In the genomic region with DNA sequence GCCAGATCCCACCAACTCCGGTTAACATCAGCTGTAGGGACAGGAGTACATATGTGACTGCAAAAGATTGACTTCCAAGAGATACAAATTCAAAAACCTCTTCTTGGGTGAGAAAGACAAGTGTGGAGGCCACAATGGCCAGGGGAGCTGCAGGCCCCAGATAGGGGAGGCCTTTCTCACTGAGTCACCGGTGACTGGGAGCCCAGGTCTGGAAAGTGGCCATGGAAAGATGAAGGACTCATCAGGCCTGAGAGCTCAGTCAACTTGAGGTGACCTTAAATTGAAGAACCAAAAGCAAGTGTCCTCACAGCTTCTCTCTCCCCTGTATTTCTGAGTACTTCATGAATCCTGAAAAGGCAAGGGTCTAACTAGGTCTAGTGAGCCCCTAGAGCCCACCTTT, we compare ENCODE assay signal across 26 cellular contexts.
DNase-seq lines count a peak whose midpoint lies in the region; ATAC-seq and TF ChIP-seq lines count a peak whose summit lies in the region.
"Had no signal": no experiment of that assay in that cellular context is flagged by ENCODE, and none has a peak within 500 bp of the region (broad histone marks: within the 10 kb centered on the region; RNA-seq: fewer than 3 reads in every experiment).

No MANE protein-coding gene starts in this region.

- H2AFZ ChIP-seq in PC-3 (ENCODE audit: low read length), result no peak overlapping the region
- H2AFZ ChIP-seq: hepatocyte had no signal

- H3K27ac Mint-ChIP-seq in Caco-2 (ENCODE audit: unreplicated experiment), result no peak overlapping the region
- H3K27ac Mint-ChIP-seq: activated naive CD8-positive, alpha-beta T cell treated with anti-CD3 and anti-CD28 coated beads, Interleukin-2, amount 50 U/mL, for 24 hours; B cell; T-helper 2 cell treated with Interferon-gamma antibody and Interleukin-4, amounts not matched to agents 5 μg/mL and 100 μg/mL, for 36 hours; WTC11 had no signal

- H3K79me2 ChIP-seq in PC-3 (ENCODE audit: low read length), result no peaks in the 10 kb centered on the region
- H3K79me2 ChIP-seq: hepatocyte had no signal

- TF ChIP-seq CTCF in PC-3 (conservative IDR thresholded peaks at IDR 0.05; ENCODE audit: low read depth, low read length) (no peak), choroid plexus epithelial cell (conservative IDR thresholded peaks at IDR 0.05; ENCODE audit: low read depth, low read length) (no peak), Caco-2 (IDR thresholded peaks at IDR 0.05; ENCODE audit: insufficient read depth in 1 of 2, low read depth in 1 of 2, low read length in 1 of 2, severe bottlenecking in 1 of 2, unreplicated experiment in 1 of 2) (no peak)

- no peak overlapping the region for H3K27ac ChIP-seq in PC-3 (ENCODE audit: low read length)
- H3K27ac ChIP-seq: cardiac muscle cell, hepatocyte, Peyer's patch, thoracic aorta had no signal

- H3K9me3 ChIP-seq in PC-3 (ENCODE audit: low read length) (no peaks in the 10 kb centered on the region), Caco-2 (no peaks in the 10 kb centered on the region)
- H3K9me3 ChIP-seq: Peyer's patch, SK-N-SH, thoracic aorta had no signal

- H3K4me1 Mint-ChIP-seq in Caco-2 (ENCODE audit: low read depth, unreplicated experiment), result peaks cover 12% of the 10 kb centered on the region
- H3K4me1 Mint-ChIP-seq: WTC11 had no signal

- H3K4me2 ChIP-seq in PC-3 (ENCODE audit: low read length), result no peak overlapping the region
- H3K4me2 ChIP-seq: hepatocyte, SK-N-SH had no signal

- H3F3A ChIP-seq in PC-3 (ENCODE audit: low read length, unreplicated experiment), result no peaks in the 10 kb centered on the region

- no peaks in the 10 kb centered on the region for H3K9me3 Mint-ChIP-seq in Caco-2 (ENCODE audit: unreplicated experiment)
- H3K9me3 Mint-ChIP-seq: activated naive CD8-positive, alpha-beta T cell treated with anti-CD3 and anti-CD28 coated beads, Interleukin-2, amount 50 U/mL, for 24 hours; T-helper 2 cell treated with Interferon-gamma antibody and Interleukin-4, amounts not matched to agents 5 μg/mL and 100 μg/mL, for 36 hours; WTC11 had no signal

- H3K9me2 ChIP-seq in PC-3 (replicated peaks; ENCODE audit: low read length), result no peaks in the 10 kb centered on the region
- H3K9me2 ChIP-seq: SK-N-SH had no signal

- no peak overlapping the region for H3K4me3 Mint-ChIP-seq in Caco-2 (ENCODE audit: unreplicated experiment)
- H3K4me3 Mint-ChIP-seq: activated naive CD8-positive, alpha-beta T cell treated with anti-CD3 and anti-CD28 coated beads, Interleukin-2, amount 50 U/mL, for 24 hours; B cell; immature natural killer cell; T-helper 2 cell treated with Interferon-gamma antibody and Interleukin-4, amounts not matched to agents 5 μg/mL and 100 μg/mL, for 36 hours; WTC11 had no signal

- peak; percentile 24; the same call in 1 of the 2 replicates for ATAC-seq in PC-3
- no peak for ATAC-seq in esophagus mucosa
- ATAC-seq: activated naive CD8-positive, alpha-beta T cell treated with anti-CD3 and anti-CD28 coated beads, Interleukin-2, amount 50 U/mL, for 24 hours; left ventricle myocardium superior had no signal

- no peaks in the 10 kb centered on the region for H3K36me3 ChIP-seq in PC-3 (ENCODE audit: low read depth, low read length)
- no peaks in the 10 kb centered on the region for H3K36me3 ChIP-seq in Caco-2 (ENCODE audit: control insufficient read depth, insufficient read depth, low read length)
- H3K36me3 ChIP-seq: cardiac muscle cell, Peyer's patch, thoracic aorta had no signal

- CTCF ChIA-PET in PC-3 (lab: Charles Lee), result no interaction called here
- CTCF ChIA-PET in Caco-2 (lab: Charles Lee), result interaction anchor here (1.4 kb wide), 1 partner anchor 53 kb away, joined by 4 read pairs; no protein-coding TSS in a partner anchor

- POLR2A ChIA-PET in PC-3 (lab: Charles Lee; ENCODE audit: unreplicated experiment), result no interaction called here
- POLR2A ChIA-PET in Caco-2 (lab: Charles Lee), result no interaction called here

- H3K36me3 Mint-ChIP-seq in Caco-2 (ENCODE audit: insufficient read depth, unreplicated experiment), result no peaks in the 10 kb centered on the region
- H3K36me3 Mint-ChIP-seq: WTC11 had no signal

- DNase-seq in GM03348 (ENCODE audit: low spot score), result peak; percentile 64
- DNase-seq in PC-3, result peak; percentile 50
- DNase-seq in choroid plexus epithelial cell (ENCODE audit: low read depth), result peak; percentile 13
- peak; percentile 70 for DNase-seq in stromal cell of bone marrow (ENCODE audit: low read depth)
- no peak for DNase-seq in mucosa of gallbladder (ENCODE audit: low spot score)
- no peak for DNase-seq in Caco-2
- DNase-seq: activated CD4-positive, alpha-beta T cell treated with anti-CD3 and anti-CD28 coated beads, Interleukin-2, amount 50 U/mL, for 4 hours; activated effector memory CD4-positive, alpha-beta T cell treated with anti-CD3 and anti-CD28 coated beads, Interleukin-2, amount 50 U/mL, for 16 hours; activated naive CD8-positive, alpha-beta T cell treated with anti-CD3 and anti-CD28 coated beads, Interleukin-2, amount 50 U/mL, for 24 hours; COR-L47; foreskin melanocyte; immature natural killer cell; left ventricle myocardium superior; MM.1S; NCI-H1417 treated with DMSO at 0.1 percent for 48 hours; NCI-H510A treated with DMSO at 0.1 percent for 48 hours; Peyer's patch; SK-N-SH had no signal

- H3K27me3 ChIP-seq in PC-3 (ENCODE audit: low read length) (no peaks in the 10 kb centered on the region), Caco-2 (replicated peaks; ENCODE audit: control insufficient read depth, insufficient read depth, low read length) (no peaks in the 10 kb centered on the region)
- H3K27me3 ChIP-seq: cardiac muscle cell, dorsolateral prefrontal cortex, hepatocyte, Peyer's patch had no signal

- H3K27me3 Mint-ChIP-seq in Caco-2 (ENCODE audit: insufficient read depth, unreplicated experiment), result no peaks in the 10 kb centered on the region
- H3K27me3 Mint-ChIP-seq: activated naive CD8-positive, alpha-beta T cell treated with anti-CD3 and anti-CD28 coated beads, Interleukin-2, amount 50 U/mL, for 24 hours; B cell had no signal

- H3K9ac ChIP-seq in PC-3 (ENCODE audit: low read length), result no peak overlapping the region
- H3K9ac ChIP-seq: SK-N-SH had no signal

- no TSS peak for BruUV-seq in PC-3 (replicated peaks; lab: Mats Ljungman, UMichigan)
- no TSS peak for BruUV-seq in Caco-2 (replicated peaks; lab: Mats Ljungman, UMichigan)

- no peaks in the 10 kb centered on the region for H4K20me1 ChIP-seq in PC-3 (ENCODE audit: low read length)

- H3K4me1 ChIP-seq in PC-3 (ENCODE audit: insufficient read depth, low read length), result no peaks in the 10 kb centered on the region
- peaks cover 10% of the 10 kb centered on the region; the same call in 1 of the 2 replicates for H3K4me1 ChIP-seq in Caco-2
- H3K4me1 ChIP-seq: Peyer's patch had no signal

- intact Hi-C loops in PC-3 (cut with micrococcal nuclease) (no loop called here), Caco-2 (cut with micrococcal nuclease; ENCODE audit: unreplicated experiment) (no loop called here)

- H3K4me3 ChIP-seq in PC-3 (ENCODE audit: low read length) (no peak overlapping the region), choroid plexus epithelial cell (ENCODE audit: low read depth, low read length) (no peak overlapping the region), Caco-2 (ENCODE audit: low read depth, low read length) (no peak overlapping the region)
- H3K4me3 ChIP-seq: cardiac muscle cell, hepatocyte, Peyer's patch, thoracic aorta had no signal

Comparison
In these comparisons a context has a peak if more than half of its experiments do, and no peak if none do; other contexts are left out.
1. DNase-seq: peak in GM03348 (single experiment), PC-3 (single experiment), choroid plexus epithelial cell (single experiment) and stromal cell of bone marrow (single experiment); none in mucosa of gallbladder (single experiment) and Caco-2 (0 of 2).